ENCODE assay signal across 30 cellular contexts in the genomic region with DNA sequence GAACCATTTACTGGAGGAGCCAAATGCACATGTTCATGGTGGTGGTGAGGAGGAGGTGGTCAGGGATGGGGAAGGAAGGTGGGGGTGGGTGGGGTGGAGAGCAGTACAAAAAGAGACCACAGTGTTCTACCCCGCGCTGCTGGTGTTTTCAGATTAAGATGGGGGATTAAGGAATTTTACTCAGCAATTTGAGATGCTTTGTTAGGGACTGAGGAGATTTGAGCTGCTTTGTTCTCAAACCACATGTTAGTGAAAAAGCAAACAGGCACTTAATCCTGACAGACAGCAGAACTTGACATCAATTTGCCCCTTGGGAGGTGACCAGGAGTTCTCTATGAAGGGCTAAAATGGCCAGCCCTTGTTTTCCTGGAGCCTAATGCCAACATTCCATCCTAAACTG.
DNase-seq lines count a peak whose midpoint lies in the region; ATAC-seq, FAIRE-seq and TF ChIP-seq lines count a peak whose summit lies in the region.
"Had no signal": no experiment of that assay in that cellular context is flagged by ENCODE, and none has a peak within 500 bp of the region (broad histone marks: within the 10 kb centered on the region; RNA-seq: fewer than 3 reads in every experiment).

No MANE protein-coding gene starts in this region.

- intact Hi-C loops in HepG2 (cut with micrococcal nuclease; ENCODE audit: unreplicated experiment) (no loop called here), right lobe of liver (cut with DNase I) (no loop called here), lower leg skin (cut with DNase I; ENCODE audit: low total_unique reads) (no loop called here)

- H3K4me1 ChIP-seq in HepG2 (ENCODE audit: insufficient read depth, low read length), result no peaks in the 10 kb centered on the region
- H3K4me1 ChIP-seq in right lobe of liver, result no peaks in the 10 kb centered on the region
- H3K4me1 ChIP-seq: gastrocnemius medialis, suprapubic skin, upper lobe of left lung had no signal

- 55% methylated on average over 2 of the region's 2 CpGs for WGBS in HepG2 (ENCODE audit: low lambda C conversion rate)
- WGBS in right lobe of liver (ENCODE audit: insufficient coverage, low coverage, low lambda C conversion rate, missing lambda C conversion rate), result 67% methylated on average over 2 of the region's 2 CpGs
- WGBS in lower leg skin, 2 donors, result 65 to 75% methylated on average over 2 of the region's 2 CpGs

- no peaks in the 10 kb centered on the region for H3K79me2 ChIP-seq in HepG2 (ENCODE audit: insufficient read depth, low read length)

- H3K27ac ChIP-seq in HepG2 (ENCODE audit: extremely low read length, insufficient read depth, low read length) (no peak overlapping the region), right lobe of liver (no peak overlapping the region), WERI-Rb-1 (peak overlapping the region; percentile 26; the same call in 1 of the 2 replicates)
- H3K27ac ChIP-seq: gastrocnemius medialis, ovary, suprapubic skin, upper lobe of left lung had no signal

- no peak overlapping the region for H3K4me2 ChIP-seq in HepG2 (ENCODE audit: low read depth, low read length)

- FAIRE-seq in HepG2 (lab: Jason Lieb, UNC), result no peak
- FAIRE-seq: small intestine had no signal

- no peaks in the 10 kb centered on the region for H4K20me1 ChIP-seq in HepG2 (ENCODE audit: insufficient read depth, low read length)

- no peak overlapping the region for H3K9ac ChIP-seq in HepG2 (ENCODE audit: insufficient read depth, low read depth, low read length)

- H3K4me3 ChIP-seq in HepG2 (replicated peaks in 1 of 3; ENCODE audit: insufficient read depth in 1 of 3, low read depth in 2 of 3, low read length in 3 of 3), result no peak overlapping the region
- no peak overlapping the region for H3K4me3 ChIP-seq in right lobe of liver
- no peak overlapping the region for H3K4me3 ChIP-seq in WERI-Rb-1 (ENCODE audit: low read depth, low read length)
- no peak overlapping the region for H3K4me3 ChIP-seq in lower leg skin (ENCODE audit: low read depth, poor library complexity, severe bottlenecking)
- H3K4me3 ChIP-seq: gastrocnemius medialis, ovary, suprapubic skin, upper lobe of left lung had no signal

- no peaks in the 10 kb centered on the region for H3K36me3 ChIP-seq in HepG2 (replicated peaks in 1 of 2; ENCODE audit: control insufficient read depth in 1 of 2, insufficient read depth in 2 of 2, low read length in 2 of 2)
- no peaks in the 10 kb centered on the region for H3K36me3 ChIP-seq in right lobe of liver
- no peaks in the 10 kb centered on the region for H3K36me3 ChIP-seq in WERI-Rb-1
- H3K36me3 ChIP-seq: gastrocnemius medialis, ovary, suprapubic skin, upper lobe of left lung had no signal

- TF ChIP-seq EP300 in HepG2 (IDR thresholded peaks at IDR 0.05; ENCODE audit: low read depth in 2 of 2, low read length in 2 of 2), result no peak
- no peak for TF ChIP-seq EP300 in HepG2 (CRISPR knock-in tag; IDR thresholded peaks at IDR 0.05; ENCODE audit: borderline replicate concordance)

- TF ChIP-seq POLR2A in HepG2 (IDR thresholded peaks at IDR 0.05; ENCODE audit: insufficient read depth in 1 of 2, low read depth in 2 of 2, low read length in 2 of 2), result no peak
- TF ChIP-seq POLR2A in right lobe of liver (IDR thresholded peaks at IDR 0.05), result no peak
- TF ChIP-seq POLR2A in lower leg skin (IDR thresholded peaks at IDR 0.05), result no peak

- no TSS peak for BruUV-seq in HepG2 (replicated peaks; lab: Mats Ljungman, UMichigan)

- no peaks in the 10 kb centered on the region for H3K9me3 ChIP-seq in HepG2 (ENCODE audit: low read length)
- H3K9me3 ChIP-seq in right lobe of liver, result no peaks in the 10 kb centered on the region
- H3K9me3 ChIP-seq in WERI-Rb-1 (ENCODE audit: severe bottlenecking), result no peaks in the 10 kb centered on the region
- H3K9me3 ChIP-seq: gastrocnemius medialis, ovary, suprapubic skin, upper lobe of left lung had no signal

- DNase-seq in HepG2 (ENCODE audit: low spot score) (no peak), right lobe of liver (no peak), WERI-Rb-1 (peak; percentile 38), left kidney (ENCODE audit: low read depth, low spot score) (peak; percentile 75), Ammon's horn (ENCODE audit: low spot score) (no peak), lower leg skin (ENCODE audit: low spot score in 2 of 2) (no peak)
- no peak for DNase-seq in effector CD4-positive, alpha-beta T cell
- DNase-seq: activated naive CD4-positive, alpha-beta T cell treated with anti-CD3 and anti-CD28 coated beads, Interleukin-2, amount 50 U/mL, for 16 hours; activated T-cell treated with anti-CD3 and anti-CD28 coated beads for 4 hours; amniotic stem cell; cerebellar nuclear complex; dermis blood vessel endothelial cell; DMS79 treated with DMSO at 0.1 percent for 48 hours; gastrocnemius medialis; left cardiac atrium; mammary epithelial cell; MV-4-11; NCI-H1436; NCI-H2081; ovary; Right ventricle myocardium superior; small intestine; stimulated activated naive CD4-positive, alpha-beta T cell treated with Interleukin-2 at 50 U/mL for 16 hours; T-helper 17 cell; upper lobe of left lung had no signal

- TF ChIP-seq CTCF in HepG2 (CRISPR knock-in tag; IDR thresholded peaks at IDR 0.05), result no peak
- no peak for TF ChIP-seq CTCF in right lobe of liver (IDR thresholded peaks at IDR 0.05)
- TF ChIP-seq CTCF in WERI-Rb-1 (IDR thresholded peaks at IDR 0.05; ENCODE audit: low read depth, low read length), result no peak
- TF ChIP-seq CTCF in lower leg skin (IDR thresholded peaks at IDR 0.05), result no peak

- in situ Hi-C loops in HepG2 (cut with HindIII; ENCODE audit: extremely low pct_ligation_motif_present, low pct_unique_long_range_greater_than_20kb), result no loop called here

- POLR2A ChIA-PET in HepG2 (lab: Yijun Ruan, JAX), result no interaction called here

- ATAC-seq in HepG2 (no peak), right lobe of liver (no peak), HG02852 (IDR thresholded peaks at IDR 0.05; ENCODE audit: unreplicated experiment) (no peak)
- ATAC-seq: gastrocnemius medialis; left cardiac atrium; natural killer cell treated with Interleukin-12 subunit alpha and Interleukin-12 subunit beta and Interleukin-15 and Interleukin-18, amount 100 ng/mL, for 72 hours; Panc1; SK-N-SH treated with all-trans-retinoic acid at 6 μM for 48 hours; T-helper 17 cell had no signal

- H3K27me3 ChIP-seq in HepG2 (ENCODE audit: control insufficient read depth in 1 of 2, insufficient read depth in 2 of 2, low read length in 2 of 2) (no peaks in the 10 kb centered on the region), right lobe of liver (no peaks in the 10 kb centered on the region), WERI-Rb-1 (ENCODE audit: insufficient read depth, low read depth, severe bottlenecking) (peaks cover 4% of the 10 kb centered on the region)
- H3K27me3 ChIP-seq: gastrocnemius medialis, ovary, suprapubic skin, upper lobe of left lung had no signal

- H2AFZ ChIP-seq in HepG2 (ENCODE audit: low read length), result no peak overlapping the region

- TF ChIP-seq RAD21 in HepG2 (CRISPR knock-in tag; IDR thresholded peaks at IDR 0.05), result no peak

- CTCF ChIA-PET in HepG2 (lab: Yijun Ruan, JAX; ENCODE audit: low intra/inter-chr PET ratio, low total read pairs), result no interaction called here

TF ChIP-seq in HepG2, 621 proteins besides CTCF, POLR2A, EP300 and RAD21:
- TF ChIP-seq, protein P1, sequence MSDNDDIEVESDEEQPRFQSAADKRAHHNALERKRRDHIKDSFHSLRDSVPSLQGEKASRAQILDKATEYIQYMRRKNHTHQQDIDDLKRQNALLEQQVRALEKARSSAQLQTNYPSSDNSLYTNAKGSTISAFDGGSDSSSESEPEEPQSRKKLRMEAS (IDR thresholded peaks at IDR 0.05), result no peak
- TF ChIP-seq TCF7 (IDR thresholded peaks at IDR 0.05; ENCODE audit: low read depth) (no peak), ZNF333 (CRISPR knock-in tag; IDR thresholded peaks at IDR 0.05; ENCODE audit: borderline replicate concordance) (no peak), ZNF260 (CRISPR knock-in tag; IDR thresholded peaks at IDR 0.05; ENCODE audit: borderline replicate concordance, low read depth) (no peak), HNRNPK (IDR thresholded peaks at IDR 0.05; ENCODE audit: low read depth, low read length, poor library complexity, severe bottlenecking) (peak; percentile 31), KAT8 (CRISPR knock-in tag; IDR thresholded peaks at IDR 0.05) (no peak)
- TF ChIP-seq, protein P2, sequence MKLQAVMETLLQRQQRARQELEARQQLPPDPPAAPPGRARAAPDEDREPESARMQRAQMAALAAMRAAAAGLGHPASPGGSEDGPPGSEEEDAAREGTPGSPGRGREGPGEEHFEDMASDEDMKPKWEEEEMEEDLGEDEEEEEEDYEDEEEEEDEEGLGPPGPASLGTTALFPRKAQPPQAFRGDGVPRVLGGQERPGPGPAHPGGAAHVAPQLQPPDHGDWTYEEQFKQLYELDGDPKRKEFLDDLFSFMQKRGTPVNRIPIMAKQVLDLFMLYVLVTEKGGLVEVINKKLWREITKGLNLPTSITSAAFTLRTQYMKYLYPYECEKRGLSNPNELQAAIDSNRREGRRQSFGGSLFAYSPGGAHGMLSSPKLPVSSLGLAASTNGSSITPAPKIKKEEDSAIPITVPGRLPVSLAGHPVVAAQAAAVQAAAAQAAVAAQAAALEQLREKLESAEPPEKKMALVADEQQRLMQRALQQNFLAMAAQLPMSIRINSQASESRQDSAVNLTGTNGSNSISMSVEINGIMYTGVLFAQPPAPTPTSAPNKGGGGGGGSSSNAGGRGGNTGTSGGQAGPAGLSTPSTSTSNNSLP (IDR thresholded peaks at IDR 0.05; ENCODE audit: low read depth, low read length), result no peak

Comparison
In these comparisons a context has a peak if more than half of its experiments do, and no peak if none do; other contexts are left out.
1. DNase-seq: peak in WERI-Rb-1 (single experiment) and left kidney (single experiment); none in HepG2 (single experiment), right lobe of liver (0 of 3), Ammon's horn (single experiment), effector CD4-positive, alpha-beta T cell (single experiment) and lower leg skin (0 of 2).